8 cellular contexts compared by ENCODE assay signal in genomic region chr18:79987566-79987965, GRCh38. TPM values are rescaled to one million over a fixed set of nuclear protein-coding genes. Genes with fewer than 3 reads are reported as not detected.
DNase-seq lines count a peak whose midpoint lies in the region; ATAC-seq, FAIRE-seq and TF ChIP-seq lines count a peak whose summit lies in the region.

No MANE protein-coding gene starts in this region.

- ATAC-seq in A549 (no peak), GM18861 (IDR thresholded peaks at IDR 0.05; ENCODE audit: unreplicated experiment) (no peak), HG02970 (IDR thresholded peaks at IDR 0.05; ENCODE audit: low FRiP score, unreplicated experiment) (no peak), HG02840 (IDR thresholded peaks at IDR 0.05; ENCODE audit: low FRiP score, unreplicated experiment) (no peak), left colon (no peak)

- TF ChIP-seq POLR2A in A549 (IDR thresholded peaks at IDR 0.05; ENCODE audit: low read length) = no peak

- DNase-seq in A549 (ENCODE audit: low read depth in 1 of 2, low spot score in 1 of 2) = no peak
- no peak for DNase-seq in brain microvascular endothelial cell
- DNase-seq in mesendoderm = no peak
- DNase-seq in left colon = no peak

- H3K18ac ChIP-seq in mesendoderm (ENCODE audit: low read length) = no peak overlapping the region

- no peak overlapping the region for H2AK5ac ChIP-seq in mesendoderm (ENCODE audit: low read length)

- POLR2A ChIA-PET in A549 (lab: Yijun Ruan, JAX) = interaction anchor here (0.5 to 0.9 kb wide), 2 partner anchors 12 to 25 kb away, joined by 3 to 6 read pairs; no protein-coding TSS in a partner anchor

- peak overlapping the region; percentile 86 to 99 for H3K27ac ChIP-seq in A549
- H3K27ac ChIP-seq in HUES48 (ENCODE audit: low read depth, low read length) = peak overlapping the region; percentile 87
- H3K27ac ChIP-seq in brain microvascular endothelial cell = peak overlapping the region; percentile 80
- no peak overlapping the region for H3K27ac ChIP-seq in mesendoderm (ENCODE audit: low read depth, low read length)

- in situ Hi-C loops in brain microvascular endothelial cell (cut with HindIII; ENCODE audit: low pct_ligation_motif_present, low sequenced_read_pairs) = no loop called here

- H2BK5ac ChIP-seq in mesendoderm (ENCODE audit: low read length) = no peak overlapping the region

- H2BK120ac ChIP-seq in mesendoderm (ENCODE audit: low read depth, low read length) = no peak overlapping the region

- H3K4me2 ChIP-seq in A549 (peak overlapping the region; percentile 95), mesendoderm (ENCODE audit: low read length) (peak overlapping the region; percentile 81)

- no peak overlapping the region for H3K4ac ChIP-seq in mesendoderm (ENCODE audit: low read depth, low read length)

- no peak; the same call in 2 of the 3 replicates for TF ChIP-seq CTCF in A549 (IDR thresholded peaks at IDR 0.05)
- TF ChIP-seq CTCF in brain microvascular endothelial cell (IDR thresholded peaks at IDR 0.05; ENCODE audit: low read depth, low read length, missing control alignments) = no peak

- H3K23ac ChIP-seq in mesendoderm (ENCODE audit: low read length) = no peak overlapping the region

- FAIRE-seq in A549 (lab: Jason Lieb, UNC) = no peak

- H3K4me3 ChIP-seq in A549 = peak overlapping the region; percentile 80
- peak overlapping the region; percentile 91 for H3K4me3 ChIP-seq in HUES48 (ENCODE audit: low read depth, low read length)
- peak overlapping the region; percentile 79 for H3K4me3 ChIP-seq in brain microvascular endothelial cell (ENCODE audit: low read depth, low read length)
- H3K4me3 ChIP-seq in mesendoderm (ENCODE audit: low read length) = peak overlapping the region; percentile 96

- peaks cover 5% of the 10 kb centered on the region for H3K79me1 ChIP-seq in mesendoderm (ENCODE audit: low read length)

- H3K27me3 ChIP-seq in HUES48 (ENCODE audit: control insufficient read depth, insufficient read depth, low read length) (no peaks in the 10 kb centered on the region), brain microvascular endothelial cell (replicated peaks) (no peaks in the 10 kb centered on the region), mesendoderm (ENCODE audit: insufficient read depth, low read length, poor library complexity) (no peaks in the 10 kb centered on the region)

- H3K9me3 ChIP-seq in A549 (no peaks in the 10 kb centered on the region), HUES48 (ENCODE audit: control insufficient read depth, insufficient read depth, low read length) (no peaks in the 10 kb centered on the region)

- peaks cover 32% of the 10 kb centered on the region for H3K36me3 ChIP-seq in HUES48 (ENCODE audit: control insufficient read depth, insufficient read depth, low read length)
- H3K36me3 ChIP-seq in brain microvascular endothelial cell (replicated peaks) = peaks cover 4% of the 10 kb centered on the region
- H3K36me3 ChIP-seq in mesendoderm (ENCODE audit: control insufficient read depth, insufficient read depth, low read length) = no peaks in the 10 kb centered on the region

- no peak for TF ChIP-seq RAD21 in A549 (conservative IDR thresholded peaks at IDR 0.05 in 1 of 2, IDR thresholded peaks at IDR 0.05 in 1 of 2)

- H4K8ac ChIP-seq in mesendoderm (ENCODE audit: low read depth, low read length) = no peak overlapping the region

- no peak overlapping the region for H2BK15ac ChIP-seq in mesendoderm (replicated peaks; ENCODE audit: low read depth)

- H3K56ac ChIP-seq in mesendoderm (ENCODE audit: low read length) = peak overlapping the region; percentile 99

- no peak for TF ChIP-seq EP300 in A549 (IDR thresholded peaks at IDR 0.05)

- peaks cover 13% of the 10 kb centered on the region; the same call in 1 of the 3 replicates for H3K4me1 ChIP-seq in A549
- peaks cover 18% of the 10 kb centered on the region for H3K4me1 ChIP-seq in HUES48 (ENCODE audit: control insufficient read depth, insufficient read depth, low read length)
- H3K4me1 ChIP-seq in mesendoderm (ENCODE audit: control insufficient read depth, low read depth, low read length) = no peaks in the 10 kb centered on the region

- CTCF ChIA-PET in A549 (lab: Yijun Ruan, JAX) = interaction anchor here (0.6 to 1.0 kb wide), 3 partner anchors 11 to 37 kb away, joined by 3 read pairs; no protein-coding TSS in a partner anchor

- peaks cover 54% of the 10 kb centered on the region for H3K79me2 ChIP-seq in mesendoderm (ENCODE audit: control insufficient read depth, insufficient read depth, low read length)

- peak overlapping the region; percentile 85 for H3K9ac ChIP-seq in HUES48 (ENCODE audit: low read depth, low read length)
- H3K9ac ChIP-seq in mesendoderm (ENCODE audit: low read length) = peak overlapping the region; percentile 95

- peak overlapping the region; percentile 71 for H4K5ac ChIP-seq in mesendoderm (ENCODE audit: low read length)

- WGBS in A549 (ENCODE audit: missing lambda C conversion rate) = under 1% methylated on average over 6 of the region's 6 CpGs
- WGBS in mesendoderm (ENCODE audit: extremely low coverage, insufficient coverage, low lambda C conversion rate) = no CpG with 5 or more reads among the region's 6 CpGs

- intact Hi-C loops in left colon (cut with DNase I, micrococcal nuclease) = no loop called here

TF ChIP-seq in A549, 52 proteins besides CTCF, POLR2A, EP300 and RAD21:
- no peak for TF ChIP-seq RCOR1 (IDR thresholded peaks at IDR 0.05; ENCODE audit: low read depth, low read length)

RNA-seq across cellular contexts. Expression of gene TXNL4A, which starts 0.8 kb away (rescaled TPM):
- 97.6 and 139 TPM in 2 replicates for polyA plus RNA-seq in A549 (2011; rRNA removed)
- 126 and 150 TPM in 2 replicates for polyA plus RNA-seq in A549 (2012; cell fraction: cytosol; rRNA removed)
- polyA plus RNA-seq in A549 (2012; cell fraction: nucleus; rRNA removed) = 49.5 and 63.6 TPM in 2 replicates
- 94.4 to 113 TPM (median 99.6 TPM) in 3 replicates for polyA plus RNA-seq in A549 (2017; fragmentation: RNase III; extraction: RNeasy Plus Mini Kit Qiagen cat#74134 plus additional on column Dnase treatment)
- polyA minus RNA-seq in A549 (2011; rRNA and poly(A)+ RNA removed) = 44.4 and 47.7 TPM in 2 replicates
- polyA plus RNA-seq in mesendoderm (2013, experiment 1 of 2) = 162 TPM
- 168 TPM for polyA plus RNA-seq in mesendoderm (2013, experiment 2 of 2)
- 10 to 100 TPM; 72.6 to 96.2 TPM for total RNA-seq in left colon

RNA-seq across cellular contexts. Expression of gene HSBP1L1, which starts 23.1 kb away (rescaled TPM):
- 16.1 and 19.1 TPM in 2 replicates for polyA plus RNA-seq in A549 (2011; rRNA removed)
- 10.4 and 10.7 TPM in 2 replicates for polyA plus RNA-seq in A549 (2012; cell fraction: cytosol; rRNA removed)
- 7.6 and 14.7 TPM in 2 replicates for polyA plus RNA-seq in A549 (2012; cell fraction: nucleus; rRNA removed)
- 17.7 to 21.3 TPM (median 21.2 TPM) in 3 replicates for polyA plus RNA-seq in A549 (2017; fragmentation: RNase III; extraction: RNeasy Plus Mini Kit Qiagen cat#74134 plus additional on column Dnase treatment)
- 2.3 and 3.7 TPM in 2 replicates for polyA minus RNA-seq in A549 (2011; rRNA and poly(A)+ RNA removed)
- polyA plus RNA-seq in mesendoderm (2013, experiment 1 of 2) = 0.18 TPM
- polyA plus RNA-seq in mesendoderm (2013, experiment 2 of 2) = 0.08 TPM
- total RNA-seq in left colon = 10 to 100 TPM; 42.4 to 77.8 TPM

RNA-seq across cellular contexts. Expression of gene SLC66A2, which starts 36.1 kb away (rescaled TPM):
- polyA plus RNA-seq in A549 (2011; rRNA removed) (4.5 and 4.8 TPM in 2 replicates), A549 (2017; fragmentation: RNase III; extraction: RNeasy Plus Mini Kit Qiagen cat#74134 plus additional on column Dnase treatment) (9.5 to 11.5 TPM (median 10.1 TPM) in 3 replicates)
- polyA plus RNA-seq in A549 (2012; cell fraction: cytosol; rRNA removed) = 11.5 and 16.0 TPM in 2 replicates
- polyA plus RNA-seq in A549 (2012; cell fraction: nucleus; rRNA removed) = 24.9 and 26.0 TPM in 2 replicates
- polyA minus RNA-seq in A549 (2011; rRNA and poly(A)+ RNA removed) = 5.3 and 9.2 TPM in 2 replicates
- polyA plus RNA-seq in mesendoderm (2013, experiment 1 of 2) = 5.5 TPM
- 5.6 TPM for polyA plus RNA-seq in mesendoderm (2013, experiment 2 of 2)
- total RNA-seq in left colon = 100 to 1,000 TPM in 1 of 2 donors, 10 to 100 TPM in 1; 59.4 to 119 TPM

RNA-seq across cellular contexts. Expression of gene RBFA, which starts 46.7 kb away (rescaled TPM):
- polyA plus RNA-seq in A549 (2011; rRNA removed) = 38.6 and 43.6 TPM in 2 replicates
- polyA plus RNA-seq in A549 (2012; cell fraction: cytosol; rRNA removed) = 56.2 and 62.2 TPM in 2 replicates
- 33.3 and 38.9 TPM in 2 replicates for polyA plus RNA-seq in A549 (2012; cell fraction: nucleus; rRNA removed)
- 34.2 to 34.4 TPM (median 34.3 TPM) in 3 replicates for polyA plus RNA-seq in A549 (2017; fragmentation: RNase III; extraction: RNeasy Plus Mini Kit Qiagen cat#74134 plus additional on column Dnase treatment)
- 27.3 and 30.2 TPM in 2 replicates for polyA minus RNA-seq in A549 (2011; rRNA and poly(A)+ RNA removed)
- 23.9 TPM for polyA plus RNA-seq in mesendoderm (2013, experiment 1 of 2)
- polyA plus RNA-seq in mesendoderm (2013, experiment 2 of 2) = 25.4 TPM
- 10 to 100 TPM; 14.9 to 16.4 TPM for total RNA-seq in left colon
